16 cellular contexts compared by ENCODE assay signal in genomic region chrX:112645774-112646173, GRCh38. TPM values are rescaled to one million over a fixed set of nuclear protein-coding genes. Genes with fewer than 3 reads are reported as not detected.
DNase-seq lines count a peak whose midpoint lies in the region; ATAC-seq lines count a peak whose summit lies in the region.
"Had no signal": no experiment of that assay in that cellular context is flagged by ENCODE, and none has a peak within 500 bp of the region (broad histone marks: within the 10 kb centered on the region; RNA-seq: fewer than 3 reads in every experiment).

No MANE protein-coding gene starts in this region.

- no peak for DNase-seq in OCI-M1 (lab: John Stamatoyannopoulos, UW)
- no peak for DNase-seq in cortex of kidney (lab: John Stamatoyannopoulos, UW)
- DNase-seq in globus pallidus (ENCODE audit: low spot score), result no peak
- DNase-seq in CD4-positive, alpha-beta memory T cell, result no peak
- DNase-seq: GOT3; hippocampal formation; IMR-90; stimulated activated CD4-positive, alpha-beta T cell treated with anti-CD3 and anti-CD28 coated beads, Interleukin-4, amount 100 ng/mL, for 24 hours; testis had no signal

- no peak overlapping the region for H3K27ac ChIP-seq in CD4-positive, alpha-beta memory T cell (ENCODE audit: low read depth, low read length)
- H3K27ac ChIP-seq: parathyroid adenoma, testis had no signal

- peaks cover 0 to 13% (median 6%) of the 10 kb centered on the region in 8 donors for H3K9me3 Mint-ChIP-seq in CD4-positive, alpha-beta memory T cell

- no peaks in the 10 kb centered on the region for H3K4me1 ChIP-seq in CD4-positive, alpha-beta memory T cell (ENCODE audit: insufficient read depth, low read length)
- H3K4me1 ChIP-seq: parathyroid adenoma, testis had no signal

- no peak overlapping the region for H3K4me3 Mint-ChIP-seq in CD4-positive, alpha-beta memory T cell

- peak; percentile 62 for ATAC-seq in GM18517 (IDR thresholded peaks at IDR 0.05; ENCODE audit: unreplicated experiment)
- peak; percentile 37 for ATAC-seq in GM19455 (IDR thresholded peaks at IDR 0.05; ENCODE audit: unreplicated experiment)
- ATAC-seq in HG02852 (IDR thresholded peaks at IDR 0.05; ENCODE audit: unreplicated experiment), result peak; percentile 35
- ATAC-seq in HG03565 (IDR thresholded peaks at IDR 0.05; ENCODE audit: unreplicated experiment), result peak; percentile 35

- H3K27me3 Mint-ChIP-seq in CD4-positive, alpha-beta memory T cell, result no peaks in the 10 kb centered on the region

- H3K4me1 Mint-ChIP-seq in CD4-positive, alpha-beta memory T cell, result peaks cover 0 to 7% (median 2%) of the 10 kb centered on the region in 4 donors

- POLR2A ChIA-PET in CD4-positive, alpha-beta memory T cell (lab: Charles Lee; ENCODE audit: partially characterized antibody), result no interaction called here

- H3K9me3 ChIP-seq in CD4-positive, alpha-beta memory T cell (ENCODE audit: control insufficient read depth in 1 of 2, low read length in 2 of 2), result no peaks in the 10 kb centered on the region
- H3K9me3 ChIP-seq: testis had no signal

- no peaks in the 10 kb centered on the region for H3K27me3 ChIP-seq in CD4-positive, alpha-beta memory T cell (ENCODE audit: insufficient read depth, low read length)
- H3K27me3 ChIP-seq: testis had no signal

- intact Hi-C loops in CD4-positive, alpha-beta memory T cell (cut with micrococcal nuclease), result no loop called here

- H3K36me3 ChIP-seq in CD4-positive, alpha-beta memory T cell (ENCODE audit: insufficient read depth, low read length), result no peaks in the 10 kb centered on the region

- H3K36me3 Mint-ChIP-seq in CD4-positive, alpha-beta memory T cell, result peaks cover 1 to 5% of the 10 kb centered on the region in 2 donors

- CTCF ChIA-PET in CD4-positive, alpha-beta memory T cell (lab: Charles Lee; ENCODE audit: partially characterized antibody), result no interaction called here

- no peak overlapping the region for H3K27ac Mint-ChIP-seq in CD4-positive, alpha-beta memory T cell

- H3K4me3 ChIP-seq in CD4-positive, alpha-beta memory T cell (ENCODE audit: low read length in 2 of 2), result no peak overlapping the region
- H3K4me3 ChIP-seq: lung, testis had no signal

RNA-seq across cellular contexts. Expression of gene LHFPL1, which starts 34.0 kb away (rescaled TPM):
- total RNA-seq in CD4-positive, alpha-beta memory T cell, result 1 to 10 TPM in 1 of 2 experiments, under 1 TPM in 1; 0.70 to 1.5 TPM
- polyA plus RNA-seq in CD4-positive, alpha-beta memory T cell, result under 1 TPM; 0.11 to 0.54 TPM
- polyA plus RNA-seq: BJ had no signal
